Comparison of ENCODE assay signal across 28 cellular contexts in genomic region chrX:18893536-18893935, GRCh38.
"Had no signal": no experiment of that assay in that cellular context is flagged by ENCODE, and none has a peak within 500 bp of the region (broad histone marks: within the 10 kb centered on the region; RNA-seq: fewer than 3 reads in every experiment).

No MANE protein-coding gene starts in this region.

- H3K4me3 Mint-ChIP-seq: activated CD4-positive, alpha-beta memory T cell treated with anti-CD3 and anti-CD28 coated beads for 36 hours; activated CD4-positive, alpha-beta T cell treated with anti-CD3 and anti-CD28 coated beads for 36 hours; activated CD4-positive, alpha-beta T cell treated with anti-CD3 and anti-CD28 coated beads, Interleukin-2, amount 10 ng/mL, durations not matched to agents 24 days and 14 days; activated CD8-positive, alpha-beta memory T cell treated with anti-CD3 and anti-CD28 coated beads, Interleukin-2, amount 10 ng/mL, durations not matched to agents 7 days and 5 days; activated CD8-positive, alpha-beta T cell treated with anti-CD3 and anti-CD28 coated beads, Interleukin-2, amount 10 ng/mL, durations not matched to agents 7 days and 5 days; activated naive CD4-positive, alpha-beta T cell treated with anti-CD3 and anti-CD28 coated beads, Interleukin-2, amount 10 ng/mL, durations not matched to agents 7 days and 5 days; activated T-cell treated with anti-CD3 and anti-CD28 coated beads, Interleukin-2, amount 50 U/mL, for 24 hours; activated T-cell treated with anti-CD3 and anti-CD28 coated beads, Interleukin-2, amount 50 U/mL, for 72 hours; brain; effector memory CD8-positive, alpha-beta T cell had no signal

- H3K27ac ChIP-seq: breast epithelium, cardiac muscle cell, esophagus muscularis mucosa, foreskin keratinocyte had no signal

- H3K4me3 ChIP-seq: ascending aorta, breast epithelium, cardiac muscle cell, esophagus muscularis mucosa, gastrocnemius medialis had no signal

- H3K27me3 ChIP-seq: ascending aorta, cardiac muscle cell, esophagus muscularis mucosa, foreskin keratinocyte, gastrocnemius medialis had no signal

- H3K4me1 ChIP-seq: breast epithelium had no signal

- DNase-seq: activated CD4-positive, alpha-beta memory T cell treated with anti-CD3 and anti-CD28 coated beads for 36 hours; activated CD4-positive, alpha-beta T cell treated with anti-CD3 and anti-CD28 coated beads for 36 hours; activated CD4-positive, alpha-beta T cell treated with anti-CD3 and anti-CD28 coated beads, Interleukin-2, amount 10 ng/mL, durations not matched to agents 24 days and 14 days; activated CD4-positive, CD25-positive, alpha-beta regulatory T cell; activated CD4-positive, CD25-positive, alpha-beta regulatory T cell treated with anti-CD3 and anti-CD28 coated beads, Interleukin-2, amount 50 U/mL, for 72 hours; activated CD8-positive, alpha-beta memory T cell treated with anti-CD3 and anti-CD28 coated beads, Interleukin-2, amount 10 ng/mL, durations not matched to agents 7 days and 5 days; activated CD8-positive, alpha-beta memory T cell treated with anti-CD3 and anti-CD28 coated beads, Interleukin-2, amount 50 U/mL, for 4 hours; activated CD8-positive, alpha-beta T cell treated with anti-CD3 and anti-CD28 coated beads, Interleukin-2, amount 10 ng/mL, durations not matched to agents 7 days and 5 days; activated gamma-delta T cell; activated naive CD4-positive, alpha-beta T cell; activated naive CD4-positive, alpha-beta T cell treated with anti-CD3 and anti-CD28 coated beads, Interleukin-2, amount 10 ng/mL, durations not matched to agents 7 days and 5 days; activated T-cell treated with anti-CD3 and anti-CD28 coated beads, Interleukin-2, amount 50 U/mL, for 24 hours; activated T-cell treated with anti-CD3 and anti-CD28 coated beads, Interleukin-2, amount 50 U/mL, for 72 hours; amniotic stem cell; central memory CD4-positive, alpha-beta T cell; cerebellar nuclear complex; effector memory CD8-positive, alpha-beta T cell; erythroblast; foreskin keratinocyte; gastrocnemius medialis; glutamatergic neuron; T-helper 2 cell had no signal

- H3K4me1 Mint-ChIP-seq: activated CD4-positive, alpha-beta T cell treated with anti-CD3 and anti-CD28 coated beads, Interleukin-2, amount 10 ng/mL, durations not matched to agents 24 days and 14 days; activated CD8-positive, alpha-beta memory T cell treated with anti-CD3 and anti-CD28 coated beads, Interleukin-2, amount 10 ng/mL, durations not matched to agents 7 days and 5 days had no signal

- H3K36me3 Mint-ChIP-seq: activated CD4-positive, alpha-beta memory T cell treated with anti-CD3 and anti-CD28 coated beads for 36 hours; activated CD8-positive, alpha-beta memory T cell treated with anti-CD3 and anti-CD28 coated beads, Interleukin-2, amount 10 ng/mL, durations not matched to agents 7 days and 5 days; activated naive CD4-positive, alpha-beta T cell treated with anti-CD3 and anti-CD28 coated beads, Interleukin-2, amount 10 ng/mL, durations not matched to agents 7 days and 5 days; activated naive CD4-positive, alpha-beta T cell treated with anti-CD3 and anti-CD28 coated beads, Interleukin-2, amount 50 U/mL, for 72 hours; brain had no signal

- H3K27ac Mint-ChIP-seq: activated CD4-positive, alpha-beta memory T cell treated with anti-CD3 and anti-CD28 coated beads for 36 hours; activated CD4-positive, alpha-beta T cell treated with anti-CD3 and anti-CD28 coated beads for 36 hours; activated CD4-positive, alpha-beta T cell treated with anti-CD3 and anti-CD28 coated beads, Interleukin-2, amount 10 ng/mL, durations not matched to agents 24 days and 14 days; activated CD8-positive, alpha-beta memory T cell treated with anti-CD3 and anti-CD28 coated beads, Interleukin-2, amount 10 ng/mL, durations not matched to agents 7 days and 5 days; activated CD8-positive, alpha-beta T cell treated with anti-CD3 and anti-CD28 coated beads, Interleukin-2, amount 10 ng/mL, durations not matched to agents 7 days and 5 days; activated naive CD4-positive, alpha-beta T cell treated with anti-CD3 and anti-CD28 coated beads, Interleukin-2, amount 10 ng/mL, durations not matched to agents 7 days and 5 days; activated naive CD4-positive, alpha-beta T cell treated with anti-CD3 and anti-CD28 coated beads, Interleukin-2, amount 50 U/mL, for 72 hours; activated T-cell treated with anti-CD3 and anti-CD28 coated beads, Interleukin-2, amount 50 U/mL, for 24 hours; activated T-cell treated with anti-CD3 and anti-CD28 coated beads, Interleukin-2, amount 50 U/mL, for 72 hours; effector memory CD8-positive, alpha-beta T cell had no signal

- H3K9me3 ChIP-seq: ascending aorta, breast epithelium, esophagus muscularis mucosa, gastrocnemius medialis had no signal

- H3K36me3 ChIP-seq: breast epithelium, cardiac muscle cell, gastrocnemius medialis had no signal

- H3K27me3 Mint-ChIP-seq: activated CD4-positive, alpha-beta memory T cell treated with anti-CD3 and anti-CD28 coated beads for 36 hours; activated CD4-positive, alpha-beta T cell treated with anti-CD3 and anti-CD28 coated beads for 36 hours; activated CD4-positive, alpha-beta T cell treated with anti-CD3 and anti-CD28 coated beads, Interleukin-2, amount 10 ng/mL, durations not matched to agents 24 days and 14 days; activated CD8-positive, alpha-beta memory T cell treated with anti-CD3 and anti-CD28 coated beads, Interleukin-2, amount 10 ng/mL, durations not matched to agents 7 days and 5 days; activated naive CD4-positive, alpha-beta T cell treated with anti-CD3 and anti-CD28 coated beads, Interleukin-2, amount 10 ng/mL, durations not matched to agents 7 days and 5 days; brain; effector memory CD8-positive, alpha-beta T cell had no signal

- H3K9me3 Mint-ChIP-seq: activated CD4-positive, alpha-beta memory T cell treated with anti-CD3 and anti-CD28 coated beads for 36 hours; activated CD4-positive, alpha-beta T cell treated with anti-CD3 and anti-CD28 coated beads, Interleukin-2, amount 10 ng/mL, durations not matched to agents 24 days and 14 days; activated naive CD4-positive, alpha-beta T cell treated with anti-CD3 and anti-CD28 coated beads, Interleukin-2, amount 10 ng/mL, durations not matched to agents 7 days and 5 days; activated naive CD4-positive, alpha-beta T cell treated with anti-CD3 and anti-CD28 coated beads, Interleukin-2, amount 50 U/mL, for 72 hours; activated T-cell treated with anti-CD3 and anti-CD28 coated beads, Interleukin-2, amount 50 U/mL, for 24 hours; activated T-cell treated with anti-CD3 and anti-CD28 coated beads, Interleukin-2, amount 50 U/mL, for 72 hours; effector memory CD8-positive, alpha-beta T cell had no signal
